ENCODE assay signal across 12 cellular contexts in genomic region chr17:40422990-40423611, GRCh38.
DNase-seq lines count a peak whose midpoint lies in the region; ATAC-seq and TF ChIP-seq lines count a peak whose summit lies in the region.
"Had no signal": no experiment of that assay in that cellular context is flagged by ENCODE, and none has a peak within 500 bp of the region (broad histone marks: within the 10 kb centered on the region; RNA-seq: fewer than 3 reads in every experiment).

No MANE protein-coding gene starts in this region.

- no peaks in the 10 kb centered on the region for H3K27me3 ChIP-seq in HUES48 (ENCODE audit: control insufficient read depth, insufficient read depth, low read length)

- peak; percentile 47; the same call in 2 of the 3 replicates for ATAC-seq in SK-N-SH treated with all-trans-retinoic acid at 6 μM for 48 hours
- ATAC-seq: activated T-cell treated with anti-CD3 and anti-CD28 coated beads, Interleukin-2, amount 50 U/mL, for 4 hours had no signal

- peaks cover 20% of the 10 kb centered on the region for H3K4me1 ChIP-seq in HUES48 (ENCODE audit: control insufficient read depth, insufficient read depth, low read length)

- no peaks in the 10 kb centered on the region for H3K9me3 ChIP-seq in HUES48 (ENCODE audit: control insufficient read depth, insufficient read depth, low read length)

- H3K27ac ChIP-seq in HUES48 (ENCODE audit: low read depth, low read length): peak overlapping the region; percentile 84
- H3K27ac ChIP-seq: KMS-11 had no signal

- no peak overlapping the region for H3K9ac ChIP-seq in HUES48 (ENCODE audit: low read depth, low read length)
- H3K9ac ChIP-seq: KMS-11 had no signal

- no peaks in the 10 kb centered on the region for H3K36me3 ChIP-seq in HUES48 (ENCODE audit: control insufficient read depth, insufficient read depth, low read length)

- H3K4me3 ChIP-seq in HUES48 (ENCODE audit: low read depth, low read length): peak overlapping the region; percentile 1; the same call in 1 of the 2 replicates

- DNase-seq in DMS79 (lab: John Stamatoyannopoulos, UW) (peak; percentile 25), left kidney (ENCODE audit: low read depth, low spot score) (peak; percentile 55), GM03348 (ENCODE audit: low spot score) (no peak), activated gamma-delta T cell treated with Interleukin-2 at 50 U/mL for 16 hours (no peak), foreskin melanocyte (no peak)
- DNase-seq in stimulated activated naive CD4-positive, alpha-beta T cell treated with Interleukin-2 at 50 U/mL for 16 hours (lab: John Stamatoyannopoulos, UW): no peak
- DNase-seq: activated T-cell treated with anti-CD3 and anti-CD28 coated beads, Interleukin-2, amount 50 U/mL, for 4 hours; CD4-positive, alpha-beta T cell; foreskin fibroblast had no signal

TF ChIP-seq in SK-N-SH treated with all-trans-retinoic acid at 6 μM for 48 hours, 23 proteins besides CTCF, POLR2A, EP300 and RAD21:
- TF ChIP-seq ISL1 (CRISPR knock-in tag; IDR thresholded peaks at IDR 0.05): no peak
- no peak for TF ChIP-seq SNAI2 (CRISPR knock-in tag; IDR thresholded peaks at IDR 0.05)
- no peak for TF ChIP-seq TOX (CRISPR knock-in tag; IDR thresholded peaks at IDR 0.05; ENCODE audit: borderline replicate concordance)
- no peak for TF ChIP-seq TSHZ2 (CRISPR knock-in tag; IDR thresholded peaks at IDR 0.05)
- no peak for TF ChIP-seq ZC3H10 (CRISPR knock-in tag; IDR thresholded peaks at IDR 0.05)
- TF ChIP-seq CSDC2 (CRISPR knock-in tag; IDR thresholded peaks at IDR 0.05): no peak
- TF ChIP-seq TCF4 (CRISPR knock-in tag; IDR thresholded peaks at IDR 0.05; ENCODE audit: borderline replicate concordance): no peak
- TF ChIP-seq RARB (CRISPR knock-in tag; IDR thresholded peaks at IDR 0.05): no peak
- TF ChIP-seq BACH2 (CRISPR knock-in tag; IDR thresholded peaks at IDR 0.05; ENCODE audit: borderline replicate concordance): no peak
- TF ChIP-seq PATZ1 (CRISPR knock-in tag; IDR thresholded peaks at IDR 0.05; ENCODE audit: borderline replicate concordance): no peak
- no peak for TF ChIP-seq POU6F1 (CRISPR knock-in tag; IDR thresholded peaks at IDR 0.05; ENCODE audit: borderline replicate concordance, low read depth)
- TF ChIP-seq OSR1 (CRISPR knock-in tag; IDR thresholded peaks at IDR 0.05): no peak
- no peak for TF ChIP-seq ZNF70 (CRISPR knock-in tag; IDR thresholded peaks at IDR 0.05)
- no peak for TF ChIP-seq ZNF8 (CRISPR knock-in tag; IDR thresholded peaks at IDR 0.05)
- TF ChIP-seq ARNTL (CRISPR knock-in tag; IDR thresholded peaks at IDR 0.05; ENCODE audit: borderline replicate concordance, low read depth): no peak
TF ChIP-seq in SK-N-SH treated with all-trans-retinoic acid at 6 μM for 48 hours: peak in this region for 0.

Comparison
In these comparisons a context has a peak if more than half of its experiments do, and no peak if none do; other contexts are left out.
1. DNase-seq: peak in DMS79 (single experiment) and left kidney (single experiment); none in GM03348 (single experiment), activated gamma-delta T cell treated with Interleukin-2 at 50 U/mL for 16 hours (single experiment), foreskin melanocyte (single experiment) and stimulated activated naive CD4-positive, alpha-beta T cell treated with Interleukin-2 at 50 U/mL for 16 hours (single experiment).